In genomic region chr14:52048641-52049204, GRCh38 we compare ENCODE assay signal across 18 cellular contexts. TPM values are rescaled to one million over a fixed set of nuclear protein-coding genes. Genes with fewer than 3 reads are reported as not detected.
DNase-seq lines count a peak whose midpoint lies in the region; ATAC-seq and TF ChIP-seq lines count a peak whose summit lies in the region.
"Had no signal": no experiment of that assay in that cellular context is flagged by ENCODE, and none has a peak within 500 bp of the region (broad histone marks: within the 10 kb centered on the region; RNA-seq: fewer than 3 reads in every experiment).

No MANE protein-coding gene starts in this region.

- peaks cover 0 to 80% (median 26%) of the 10 kb centered on the region in 3 donors for H3K4me1 ChIP-seq in esophagus squamous epithelium
- peaks cover 4% of the 10 kb centered on the region for H3K4me1 ChIP-seq in psoas muscle
- H3K4me1 ChIP-seq: right lobe of liver had no signal

- no peak for TF ChIP-seq POLR2A in esophagus squamous epithelium (IDR thresholded peaks at IDR 0.05)

- no peak for ATAC-seq in psoas muscle
- ATAC-seq: activated CD4-positive, alpha-beta T cell treated with anti-CD3 and anti-CD28 coated beads for 36 hours; effector memory CD8-positive, alpha-beta T cell; right lobe of liver; T-cell had no signal

- H3K9me3 ChIP-seq in esophagus squamous epithelium (no peaks in the 10 kb centered on the region), psoas muscle (no peaks in the 10 kb centered on the region)
- H3K9me3 ChIP-seq: right lobe of liver had no signal

- peak; percentile 67 for DNase-seq in EH (ENCODE audit: low read depth)
- peak; percentile 10 for DNase-seq in NCI-H1092 (lab: John Stamatoyannopoulos, UW)
- no peak for DNase-seq in esophagus squamous epithelium (lab: John Stamatoyannopoulos, UW)
- DNase-seq in psoas muscle, result peak; percentile 65 to 67
- no peak for DNase-seq in OCI-M1 (lab: John Stamatoyannopoulos, UW)
- DNase-seq in Kasumi-1 (lab: John Stamatoyannopoulos, UW), result no peak
- DNase-seq in activated CD8-positive, alpha-beta memory T cell treated with anti-CD3 and anti-CD28 coated beads for 24 hours, result no peak
- DNase-seq in GM13977 (ENCODE audit: low spot score), result no peak
- DNase-seq: activated CD4-positive, alpha-beta T cell treated with anti-CD3 and anti-CD28 coated beads for 36 hours; activated T-cell treated with anti-CD3 and anti-CD28 coated beads, Interleukin-2, amount 50 U/mL, for 48 hours; amygdala; CD8-positive, alpha-beta memory T cell; effector memory CD8-positive, alpha-beta T cell; H9; kidney glomerular epithelial cell; right lobe of liver; T-cell had no signal

- H3K27ac ChIP-seq in esophagus squamous epithelium (peak overlapping the region in 3 of 4 donors; percentile 16 to 49 (median 25)), psoas muscle (no peak overlapping the region)
- H3K27ac ChIP-seq: HL-60, right lobe of liver had no signal

- no peaks in the 10 kb centered on the region for H3K27me3 ChIP-seq in esophagus squamous epithelium
- H3K27me3 ChIP-seq in psoas muscle (ENCODE audit: insufficient read depth in 3 of 3, low read length in 2 of 3), result no peaks in the 10 kb centered on the region
- H3K27me3 ChIP-seq: right lobe of liver had no signal

- in situ Hi-C loops in GM13977 (cut with MboI; ENCODE audit: low pct_unique_long_range_greater_than_20kb, low sequenced_read_pairs, unreplicated experiment), result no loop called here

- WGBS in esophagus squamous epithelium, 2 donors, result 38 to 57% methylated on average over 3 of the region's 3 CpGs
- 52 to 60% (median 53%) methylated on average over 3 of the region's 3 CpGs for WGBS in psoas muscle, 3 donors

- H3K4me3 ChIP-seq in esophagus squamous epithelium (no peak overlapping the region), psoas muscle (no peak overlapping the region)
- H3K4me3 ChIP-seq: right lobe of liver had no signal

- H3K36me3 ChIP-seq in esophagus squamous epithelium (no peaks in the 10 kb centered on the region), psoas muscle (ENCODE audit: insufficient read depth in 1 of 2, low read depth in 1 of 2) (no peaks in the 10 kb centered on the region)
- H3K36me3 ChIP-seq: right lobe of liver had no signal

- intact Hi-C loops in esophagus squamous epithelium (cut with DNase I), result no loop called here
- intact Hi-C loops in psoas muscle (cut with DNase I), result no loop called here

- TF ChIP-seq CTCF in esophagus squamous epithelium (IDR thresholded peaks at IDR 0.05), result no peak
- TF ChIP-seq CTCF in psoas muscle (IDR thresholded peaks at IDR 0.05), result no peak
- no peak for TF ChIP-seq CTCF in GM13977 (IDR thresholded peaks at IDR 0.05; ENCODE audit: extremely low read depth, insufficient read depth, missing control alignments)

RNA-seq across cellular contexts. Expression of gene NID2, which starts 20.1 kb away (rescaled TPM):
- total RNA-seq in esophagus squamous epithelium (10 to 100 TPM in 1 of 4 donors, 1 to 10 TPM in 2, under 1 TPM in 1; 0.91 to 12.2 (median 3.2) TPM), psoas muscle (10 to 100 TPM in 2 of 4 donors, 1 to 10 TPM in 2; 4.1 to 12.9 (median 8.8) TPM)
- polyA plus RNA-seq in psoas muscle, result 1 to 10 TPM; 2.2 to 3.8 (median 3.5) TPM
- total RNA-seq: activated CD4-positive, alpha-beta T cell treated with anti-CD3 and anti-CD28 coated beads for 36 hours; CD8-positive, alpha-beta memory T cell had no signal

RNA-seq across cellular contexts. Expression of gene RTRAF, which starts 59.4 kb away (rescaled TPM):
- 10 to 100 TPM; 20.2 to 58.7 (median 51.9) TPM for total RNA-seq in esophagus squamous epithelium
- total RNA-seq in psoas muscle, result 100 to 1,000 TPM; 153 to 174 (median 166) TPM
- 100 to 1,000 TPM; 110 to 151 (median 135) TPM for polyA plus RNA-seq in psoas muscle

Comparison
In these comparisons a context has a peak if more than half of its experiments do, and no peak if none do; other contexts are left out.
1. DNase-seq: peak in EH (single experiment), NCI-H1092 (single experiment) and psoas muscle (2 of 2); none in esophagus squamous epithelium (single experiment), OCI-M1 (single experiment), Kasumi-1 (0 of 2), activated CD8-positive, alpha-beta memory T cell treated with anti-CD3 and anti-CD28 coated beads for 24 hours (single experiment) and GM13977 (single experiment).